23 cellular contexts compared by ENCODE assay signal in the genomic region with DNA sequence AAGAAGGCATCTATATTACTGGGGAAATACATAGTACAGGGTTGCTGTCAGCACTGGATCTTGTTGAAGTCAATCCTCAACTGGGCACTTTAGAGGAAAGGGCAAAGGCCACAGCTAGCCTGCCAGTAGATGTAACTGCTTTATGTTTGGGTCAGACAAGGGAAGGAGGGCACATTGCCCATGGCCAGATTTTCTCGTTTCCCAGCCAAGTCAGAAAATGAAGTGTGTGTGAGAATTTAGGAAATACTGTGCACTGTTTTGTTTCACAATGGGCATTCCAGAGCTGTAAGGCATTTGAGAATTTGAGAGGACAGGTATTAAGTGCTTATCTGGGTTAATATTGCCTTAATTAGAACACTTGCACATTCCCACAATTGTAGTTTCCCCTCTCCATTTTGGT.
DNase-seq lines count a peak whose midpoint lies in the region; ATAC-seq and TF ChIP-seq lines count a peak whose summit lies in the region.
"Had no signal": no experiment of that assay in that cellular context is flagged by ENCODE, and none has a peak within 500 bp of the region (broad histone marks: within the 10 kb centered on the region; RNA-seq: fewer than 3 reads in every experiment).

No MANE protein-coding gene starts in this region.

- H3K36me3 ChIP-seq in cardiac muscle cell = no peaks in the 10 kb centered on the region
- H3K36me3 ChIP-seq in heart left ventricle = no peaks in the 10 kb centered on the region
- H3K36me3 ChIP-seq in left lung = no peaks in the 10 kb centered on the region
- H3K36me3 ChIP-seq in subcutaneous abdominal adipose tissue (ENCODE audit: control insufficient read depth in 5 of 5, insufficient read depth in 5 of 5, low read length in 5 of 5) = no peaks in the 10 kb centered on the region
- H3K36me3 ChIP-seq: adrenal gland, Peyer's patch had no signal

- H3K27me3 ChIP-seq in cardiac muscle cell (no peaks in the 10 kb centered on the region), heart left ventricle (no peaks in the 10 kb centered on the region), left lung (no peaks in the 10 kb centered on the region), subcutaneous abdominal adipose tissue (ENCODE audit: control insufficient read depth in 5 of 5, insufficient read depth in 4 of 5, low read length in 5 of 5) (no peaks in the 10 kb centered on the region)
- H3K27me3 ChIP-seq: adrenal gland, Peyer's patch had no signal

- no peak overlapping the region for H3K27ac Mint-ChIP-seq in T-helper 17 cell
- H3K27ac Mint-ChIP-seq: activated CD4-positive, alpha-beta T cell treated with anti-CD3 and anti-CD28 coated beads, Interleukin-2, amount 10 ng/mL, durations not matched to agents 24 days and 14 days; CD4-positive, alpha-beta memory T cell; memory B cell; stimulated activated naive CD8-positive, alpha-beta T cell treated with anti-CD3 and anti-CD28 coated beads, Interleukin-15, Interleukin-2, amounts not matched to agents 100 ng/mL and 50 ng/mL, for 24 hours had no signal

- H3K4me1 ChIP-seq in cardiac muscle cell (ENCODE audit: low read depth) (peaks cover 6% of the 10 kb centered on the region), heart left ventricle (peaks cover 0 to 21% (median 0%) of the 10 kb centered on the region in 12 donors), left lung (peaks cover 0 to 12% of the 10 kb centered on the region in 2 donors), subcutaneous abdominal adipose tissue (ENCODE audit: control insufficient read depth in 5 of 5, insufficient read depth in 5 of 5, low read length in 5 of 5) (peaks cover 11 to 58% (median 39%) of the 10 kb centered on the region in 5 donors)
- H3K4me1 ChIP-seq: adrenal gland, Peyer's patch had no signal

- H3K4me3 ChIP-seq in cardiac muscle cell (no peak overlapping the region), heart left ventricle (no peak overlapping the region), cardiac fibroblast (replicated peaks in 1 of 2; ENCODE audit: low read depth in 2 of 2, low read length in 2 of 2) (no peak overlapping the region), left lung (no peak overlapping the region), subcutaneous abdominal adipose tissue (ENCODE audit: low read depth in 1 of 5, low read length in 5 of 5) (no peak overlapping the region)
- H3K4me3 ChIP-seq: adrenal gland, coronary artery, Peyer's patch had no signal

- H3K9ac ChIP-seq in subcutaneous abdominal adipose tissue (ENCODE audit: low read length in 5 of 5) = no peak overlapping the region

- peak overlapping the region; percentile 15 for H3K27ac ChIP-seq in cardiac muscle cell
- no peak overlapping the region for H3K27ac ChIP-seq in heart left ventricle
- no peak overlapping the region for H3K27ac ChIP-seq in left lung
- H3K27ac ChIP-seq in subcutaneous abdominal adipose tissue (ENCODE audit: low read depth, low read length) = peak overlapping the region; percentile 60
- H3K27ac ChIP-seq: adrenal gland, coronary artery, Peyer's patch had no signal

- ATAC-seq in heart left ventricle = no peak
- ATAC-seq in left lung = peak; percentile 46
- no peak for ATAC-seq in T-helper 17 cell
- ATAC-seq: activated T-cell treated with anti-CD3 and anti-CD28 coated beads, Interleukin-2, amount 50 U/mL, for 4 hours had no signal

- H3K9me3 ChIP-seq in cardiac muscle cell (ENCODE audit: low read depth) (no peaks in the 10 kb centered on the region), heart left ventricle (no peaks in the 10 kb centered on the region), left lung (no peaks in the 10 kb centered on the region), subcutaneous abdominal adipose tissue (ENCODE audit: control insufficient read depth in 5 of 5, low read length in 5 of 5) (no peaks in the 10 kb centered on the region), T-helper 17 cell (ENCODE audit: control insufficient read depth, low read length, poor library complexity, severe bottlenecking) (no peaks in the 10 kb centered on the region)
- H3K9me3 ChIP-seq: adrenal gland, Peyer's patch had no signal

- intact Hi-C loops in heart left ventricle (cut with DNase I) (no loop called here), left lung (cut with DNase I) (no loop called here)

- no peak for TF ChIP-seq CTCF in cardiac muscle cell (IDR thresholded peaks at IDR 0.05; ENCODE audit: low read depth, low read length)
- no peak for TF ChIP-seq CTCF in heart left ventricle (IDR thresholded peaks at IDR 0.05)
- no peak for TF ChIP-seq CTCF in cardiac fibroblast (IDR thresholded peaks at IDR 0.05; ENCODE audit: low read depth, low read length)
- TF ChIP-seq CTCF in left lung (IDR thresholded peaks at IDR 0.05) = no peak

- no peak overlapping the region for H3K4me3 Mint-ChIP-seq in T-helper 17 cell
- H3K4me3 Mint-ChIP-seq: activated CD4-positive, alpha-beta T cell treated with anti-CD3 and anti-CD28 coated beads, Interleukin-2, amount 10 ng/mL, durations not matched to agents 24 days and 14 days; activated T-cell treated with anti-CD3 and anti-CD28 coated beads, Interleukin-2, amount 50 U/mL, for 4 hours; CD4-positive, alpha-beta memory T cell; memory B cell; stimulated activated naive CD8-positive, alpha-beta T cell treated with anti-CD3 and anti-CD28 coated beads, Interleukin-15, Interleukin-2, amounts not matched to agents 100 ng/mL and 50 ng/mL, for 24 hours had no signal

- no peaks in the 10 kb centered on the region for H3K36me3 Mint-ChIP-seq in T-helper 17 cell (ENCODE audit: low read depth)
- H3K36me3 Mint-ChIP-seq: CD4-positive, alpha-beta memory T cell; memory B cell had no signal

- H3K4me1 Mint-ChIP-seq in T-helper 17 cell = no peaks in the 10 kb centered on the region
- H3K4me1 Mint-ChIP-seq: activated CD4-positive, alpha-beta T cell treated with anti-CD3 and anti-CD28 coated beads, Interleukin-2, amount 10 ng/mL, durations not matched to agents 24 days and 14 days; CD4-positive, alpha-beta memory T cell; memory B cell had no signal

- TF ChIP-seq POLR2A in heart left ventricle (IDR thresholded peaks at IDR 0.05) = no peak

- peak; percentile 42 to 48 for DNase-seq in cardiac muscle cell (ENCODE audit: low read depth in 1 of 2, low spot score in 1 of 2)
- no peak for DNase-seq in heart left ventricle
- peak; percentile 7 to 69 for DNase-seq in cardiac fibroblast (ENCODE audit: low read depth in 2 of 2)
- no peak for DNase-seq in left lung
- no peak for DNase-seq in T-helper 17 cell
- no peak for DNase-seq in SK-N-DZ (ENCODE audit: low spot score)
- DNase-seq in SKM-1 (lab: John Stamatoyannopoulos, UW; ENCODE audit: unreplicated experiment) = no peak
- DNase-seq: 8988T; activated CD4-positive, alpha-beta T cell treated with anti-CD3 and anti-CD28 coated beads, Interleukin-2, amount 10 ng/mL, durations not matched to agents 24 days and 14 days; activated naive CD4-positive, alpha-beta T cell; activated T-cell treated with anti-CD3 and anti-CD28 coated beads, Interleukin-2, amount 50 U/mL, for 4 hours; adrenal gland; AML-193; CD4-positive, alpha-beta memory T cell; effector memory CD4-positive, alpha-beta T cell; NCI-H2081; NCI-H2227 treated with DMSO at 0.1 percent for 48 hours; Peyer's patch; SHP77 treated with DMSO at 0.1 percent for 48 hours had no signal

- peaks cover 25% of the 10 kb centered on the region for H3K27me3 Mint-ChIP-seq in T-helper 17 cell

- WGBS in heart left ventricle, 4 donors = 21 to 44% (median 29%) methylated on average over 1 of the region's 1 CpG

Comparison
In these comparisons a context has a peak if more than half of its experiments do, and no peak if none do; other contexts are left out.
1. DNase-seq: peak in cardiac muscle cell (2 of 2) and cardiac fibroblast (2 of 2); none in heart left ventricle (0 of 5), left lung (0 of 2), T-helper 17 cell (0 of 3), SK-N-DZ (single experiment) and SKM-1 (single experiment).
2. H3K27ac ChIP-seq: peak in cardiac muscle cell (single experiment) and subcutaneous abdominal adipose tissue (single experiment); none in heart left ventricle (0 of 12) and left lung (0 of 2).